Comparison of ENCODE assay signal across 2 cellular contexts in genomic region chrX:34365482-34365881, GRCh38.
TF ChIP-seq lines count a peak whose summit lies in the region.

No MANE protein-coding gene starts in this region.

TF ChIP-seq in liver, 16 proteins besides CTCF, POLR2A, EP300 and RAD21 (continued from another document):
- TF ChIP-seq YY1 (IDR thresholded peaks at IDR 0.05) (no peak), REST (IDR thresholded peaks at IDR 0.05) (no peak), NR2F2 (IDR thresholded peaks at IDR 0.05) (no peak), ATF3 (IDR thresholded peaks at IDR 0.05) (no peak)

TF ChIP-seq in HepG2, 621 proteins besides CTCF, POLR2A, EP300 and RAD21 (continued from another document):
- no peak for TF ChIP-seq BCLAF1 (IDR thresholded peaks at IDR 0.05)
- no peak for TF ChIP-seq RXRA (CRISPR knock-in tag; IDR thresholded peaks at IDR 0.05)
- no peak for TF ChIP-seq MEIS1 (CRISPR knock-in tag; IDR thresholded peaks at IDR 0.05; ENCODE audit: borderline replicate concordance)
- TF ChIP-seq TRIM22 (IDR thresholded peaks at IDR 0.05) = no peak
- TF ChIP-seq HNRNPLL (IDR thresholded peaks at IDR 0.05; ENCODE audit: low read depth, low read length, poor library complexity, severe bottlenecking) = no peak
